ENCODE assay signal across 13 cellular contexts in the genomic region with DNA sequence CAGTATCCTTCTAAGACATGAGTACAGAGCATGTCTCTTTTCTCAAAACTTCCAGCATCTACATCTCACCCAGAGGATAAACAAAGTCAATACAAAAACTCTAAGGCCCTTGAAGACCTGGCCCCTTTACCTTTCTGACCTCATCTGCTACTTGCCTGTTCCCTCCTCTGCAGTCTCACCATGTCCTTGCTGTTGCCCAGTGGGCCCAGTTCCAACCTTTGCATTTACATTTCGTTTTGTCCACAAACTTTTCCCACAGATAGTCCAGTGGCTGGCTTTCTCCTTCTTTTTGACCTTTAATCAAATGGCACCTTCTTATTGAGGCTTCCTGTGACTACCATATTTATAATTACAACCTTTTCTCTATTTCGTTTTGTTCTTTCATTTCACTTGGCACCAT. TPM values are rescaled to one million over a fixed set of nuclear protein-coding genes. Genes with fewer than 3 reads are reported as not detected.
DNase-seq lines count a peak whose midpoint lies in the region; ATAC-seq and TF ChIP-seq lines count a peak whose summit lies in the region.
"Had no signal": no experiment of that assay in that cellular context is flagged by ENCODE, and none has a peak within 500 bp of the region (broad histone marks: within the 10 kb centered on the region; RNA-seq: fewer than 3 reads in every experiment).

No MANE protein-coding gene starts in this region.

- peak overlapping the region; percentile 84 for H3K4me2 ChIP-seq in GM23338

- H3K79me2 ChIP-seq in GM23338 (replicated peaks; ENCODE audit: insufficient read depth) = peaks cover 29% of the 10 kb centered on the region

- POLR2A ChIA-PET in A673 (lab: Charles Lee; ENCODE audit: low non-redundant PET) = no interaction called here

- H3K27ac Mint-ChIP-seq in GM23338 (no peak overlapping the region), mesothelial cell of epicardium (peak overlapping the region; percentile 14)
- peak overlapping the region; percentile 69 to 97 for H3K27ac Mint-ChIP-seq in activated naive CD4-positive, alpha-beta T cell treated with anti-CD3 and anti-CD28 coated beads, Interleukin-2, amount 50 U/mL, for 72 hours

- ATAC-seq in GM23338 (no peak), HG03095 (IDR thresholded peaks at IDR 0.05; ENCODE audit: unreplicated experiment) (no peak)
- no peak for ATAC-seq in activated naive CD4-positive, alpha-beta T cell treated with anti-CD3 and anti-CD28 coated beads, Interleukin-2, amount 50 U/mL, for 72 hours

- DNase-seq in A673 (ENCODE audit: low spot score) (no peak), GM23338 (ENCODE audit: low spot score) (no peak), mesothelial cell of epicardium (ENCODE audit: low spot score in 2 of 2, unreplicated experiment in 2 of 2) (no peak), posterior cingulate gyrus (no peak), NCI-H1436 (lab: John Stamatoyannopoulos, UW) (no peak), hepatic stellate cell (ENCODE audit: low spot score) (no peak)
- DNase-seq in activated naive CD4-positive, alpha-beta T cell treated with anti-CD3 and anti-CD28 coated beads, Interleukin-2, amount 50 U/mL, for 72 hours (ENCODE audit: low spot score in 2 of 2) = no peak
- DNase-seq: brain microvascular endothelial cell, DMS153, hippocampal formation, NCI-H1930, transverse colon had no signal

- no peaks in the 10 kb centered on the region for H3K36me3 ChIP-seq in A673 (ENCODE audit: insufficient read depth, low read length, poor library complexity, severe bottlenecking)
- H3K36me3 ChIP-seq in GM23338 (ENCODE audit: insufficient read depth) = no peaks in the 10 kb centered on the region
- H3K36me3 ChIP-seq: brain microvascular endothelial cell, transverse colon had no signal

- H3K36me3 Mint-ChIP-seq in GM23338 (ENCODE audit: low read depth) (peaks cover 5% of the 10 kb centered on the region; the same call in 2 of the 3 replicates), mesothelial cell of epicardium (no peaks in the 10 kb centered on the region)
- H3K36me3 Mint-ChIP-seq in activated naive CD4-positive, alpha-beta T cell treated with anti-CD3 and anti-CD28 coated beads, Interleukin-2, amount 50 U/mL, for 72 hours = peaks cover 43 to 47% of the 10 kb centered on the region in 2 donors

- BruUV-seq in A673 (replicated peaks; lab: Mats Ljungman, UMichigan) = no TSS peak

- H3K4me3 ChIP-seq in A673 (ENCODE audit: low read depth, low read length, poor library complexity, severe bottlenecking) = peak overlapping the region; percentile 4
- peak overlapping the region; percentile 74; the same call in 1 of the 2 replicates for H3K4me3 ChIP-seq in GM23338

- H4K20me1 ChIP-seq in GM23338 (replicated peaks; ENCODE audit: insufficient read depth) = no peaks in the 10 kb centered on the region

- TF ChIP-seq CTCF in A673 (conservative IDR thresholded peaks at IDR 0.05; ENCODE audit: low read depth, low read length) (no peak), GM23338 (conservative IDR thresholded peaks at IDR 0.05; ENCODE audit: low read depth in 2 of 2) (no peak), mesothelial cell of epicardium (IDR thresholded peaks at IDR 0.05; ENCODE audit: unreplicated experiment) (no peak)

- peaks cover 46% of the 10 kb centered on the region for H3K4me1 Mint-ChIP-seq in GM23338
- peaks cover 16% of the 10 kb centered on the region for H3K4me1 Mint-ChIP-seq in mesothelial cell of epicardium

- H3K9me3 ChIP-seq in A673 (ENCODE audit: low read depth, low read length, poor library complexity, severe bottlenecking) = no peaks in the 10 kb centered on the region
- H3K9me3 ChIP-seq: transverse colon had no signal

- H3K4me3 Mint-ChIP-seq in GM23338 (peak overlapping the region; percentile 91), mesothelial cell of epicardium (peak overlapping the region; percentile 28)

- no peak overlapping the region for H2AFZ ChIP-seq in GM23338

- no peaks in the 10 kb centered on the region for H3K9me2 ChIP-seq in GM23338 (ENCODE audit: insufficient read depth)

- intact Hi-C loops in A673 (cut with micrococcal nuclease; ENCODE audit: unreplicated experiment) = no loop called here
- intact Hi-C loops in posterior cingulate gyrus (cut with DNase I) = no loop called here

- CTCF ChIA-PET in A673 (lab: Charles Lee) = no interaction called here

- H3K27me3 Mint-ChIP-seq in GM23338 (ENCODE audit: insufficient read depth, low read depth, poor library complexity) = peaks cover 9% of the 10 kb centered on the region
- no peaks in the 10 kb centered on the region for H3K27me3 Mint-ChIP-seq in mesothelial cell of epicardium (ENCODE audit: low read depth)

- H3F3A ChIP-seq in GM23338 (replicated peaks; ENCODE audit: low read depth) = no peaks in the 10 kb centered on the region

- H3K27ac ChIP-seq in A673 (ENCODE audit: low read depth, low read length, poor library complexity, severe bottlenecking) (no peak overlapping the region), GM23338 (ENCODE audit: low read depth) (no peak overlapping the region)
- H3K27ac ChIP-seq: brain microvascular endothelial cell had no signal

- H3K4me1 ChIP-seq in A673 (ENCODE audit: insufficient read depth, low read length, poor library complexity, severe bottlenecking) (peaks cover 9% of the 10 kb centered on the region), GM23338 (ENCODE audit: insufficient read depth) (peaks cover 48% of the 10 kb centered on the region)

- no peaks in the 10 kb centered on the region for H3K27me3 ChIP-seq in A673 (replicated peaks; ENCODE audit: insufficient read depth, low read depth, low read length, poor library complexity)
- H3K27me3 ChIP-seq in GM23338 (ENCODE audit: insufficient read depth) = no peaks in the 10 kb centered on the region
- H3K27me3 ChIP-seq: brain microvascular endothelial cell, transverse colon had no signal

- H3K9me3 Mint-ChIP-seq in GM23338 (no peaks in the 10 kb centered on the region; the same call in 2 of the 3 replicates), mesothelial cell of epicardium (no peaks in the 10 kb centered on the region)
- peaks cover 4 to 7% of the 10 kb centered on the region in 2 donors for H3K9me3 Mint-ChIP-seq in activated naive CD4-positive, alpha-beta T cell treated with anti-CD3 and anti-CD28 coated beads, Interleukin-2, amount 50 U/mL, for 72 hours

TF ChIP-seq in GM23338, 12 proteins besides CTCF, POLR2A, EP300 and RAD21 (continues in another document):
- TF ChIP-seq ZNF114 (CRISPR knock-in tag; IDR thresholded peaks at IDR 0.05) (no peak), NANOG (IDR thresholded peaks at IDR 0.05; ENCODE audit: borderline replicate concordance) (no peak)
- TF ChIP-seq, protein P1, sequence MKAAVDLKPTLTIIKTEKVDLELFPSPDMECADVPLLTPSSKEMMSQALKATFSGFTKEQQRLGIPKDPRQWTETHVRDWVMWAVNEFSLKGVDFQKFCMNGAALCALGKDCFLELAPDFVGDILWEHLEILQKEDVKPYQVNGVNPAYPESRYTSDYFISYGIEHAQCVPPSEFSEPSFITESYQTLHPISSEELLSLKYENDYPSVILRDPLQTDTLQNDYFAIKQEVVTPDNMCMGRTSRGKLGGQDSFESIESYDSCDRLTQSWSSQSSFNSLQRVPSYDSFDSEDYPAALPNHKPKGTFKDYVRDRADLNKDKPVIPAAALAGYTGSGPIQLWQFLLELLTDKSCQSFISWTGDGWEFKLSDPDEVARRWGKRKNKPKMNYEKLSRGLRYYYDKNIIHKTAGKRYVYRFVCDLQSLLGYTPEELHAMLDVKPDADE (IDR thresholded peaks at IDR 0.05) = no peak

RNA-seq across cellular contexts. Expression of a gene that starts 1.6 kb away (rescaled TPM):
- total RNA-seq in A673 (2021) = 9.0 and 11.3 TPM in 2 replicates
- total RNA-seq in GM23338 (2014; rRNA removed; shearing (Covaris generic)) = 7.0 and 12.9 TPM in 2 replicates
- polyA plus RNA-seq in GM23338 (2016; fragmentation: Nextera tagmentation; extraction: Ambion mirVana) = 3.2 and 3.9 TPM in 2 replicates
- total RNA-seq in activated naive CD4-positive, alpha-beta T cell treated with anti-CD3 and anti-CD28 coated beads, Interleukin-2, amount 50 U/mL, for 72 hours = 10 to 100 TPM; 11.6 to 31.0 TPM
- total RNA-seq in mesothelial cell of epicardium = 6.1 to 8.2 TPM (median 7.5 TPM) in 3 replicates

RNA-seq across cellular contexts. Expression of a gene that starts 1.8 kb away (rescaled TPM):
- 16.2 TPM in 2 replicates for total RNA-seq in A673 (2021)
- total RNA-seq in GM23338 (2014; rRNA removed; shearing (Covaris generic)) = 27.4 and 36.0 TPM in 2 replicates
- 49.9 and 66.1 TPM in 2 replicates for polyA plus RNA-seq in GM23338 (2016; fragmentation: Nextera tagmentation; extraction: Ambion mirVana)
- total RNA-seq in activated naive CD4-positive, alpha-beta T cell treated with anti-CD3 and anti-CD28 coated beads, Interleukin-2, amount 50 U/mL, for 72 hours = 10 to 100 TPM; 12.6 to 22.5 TPM
- 10.6 to 13.0 TPM (median 12.6 TPM) in 3 replicates for total RNA-seq in mesothelial cell of epicardium

RNA-seq across cellular contexts. Expression of a gene that starts 45.7 kb away (rescaled TPM):
- total RNA-seq in A673 (2021) = 95.0 and 107 TPM in 2 replicates
- total RNA-seq in GM23338 (2014; rRNA removed; shearing (Covaris generic)) = 40.4 and 52.1 TPM in 2 replicates
- polyA plus RNA-seq in GM23338 (2016; fragmentation: Nextera tagmentation; extraction: Ambion mirVana) = 29.8 and 31.3 TPM in 2 replicates
- 10 to 100 TPM; 17.2 to 28.2 TPM for total RNA-seq in activated naive CD4-positive, alpha-beta T cell treated with anti-CD3 and anti-CD28 coated beads, Interleukin-2, amount 50 U/mL, for 72 hours
- total RNA-seq in mesothelial cell of epicardium = 51.7 to 61.2 TPM (median 52.4 TPM) in 3 replicates
